1 cellular context compared by ENCODE assay signal in the genomic region with DNA sequence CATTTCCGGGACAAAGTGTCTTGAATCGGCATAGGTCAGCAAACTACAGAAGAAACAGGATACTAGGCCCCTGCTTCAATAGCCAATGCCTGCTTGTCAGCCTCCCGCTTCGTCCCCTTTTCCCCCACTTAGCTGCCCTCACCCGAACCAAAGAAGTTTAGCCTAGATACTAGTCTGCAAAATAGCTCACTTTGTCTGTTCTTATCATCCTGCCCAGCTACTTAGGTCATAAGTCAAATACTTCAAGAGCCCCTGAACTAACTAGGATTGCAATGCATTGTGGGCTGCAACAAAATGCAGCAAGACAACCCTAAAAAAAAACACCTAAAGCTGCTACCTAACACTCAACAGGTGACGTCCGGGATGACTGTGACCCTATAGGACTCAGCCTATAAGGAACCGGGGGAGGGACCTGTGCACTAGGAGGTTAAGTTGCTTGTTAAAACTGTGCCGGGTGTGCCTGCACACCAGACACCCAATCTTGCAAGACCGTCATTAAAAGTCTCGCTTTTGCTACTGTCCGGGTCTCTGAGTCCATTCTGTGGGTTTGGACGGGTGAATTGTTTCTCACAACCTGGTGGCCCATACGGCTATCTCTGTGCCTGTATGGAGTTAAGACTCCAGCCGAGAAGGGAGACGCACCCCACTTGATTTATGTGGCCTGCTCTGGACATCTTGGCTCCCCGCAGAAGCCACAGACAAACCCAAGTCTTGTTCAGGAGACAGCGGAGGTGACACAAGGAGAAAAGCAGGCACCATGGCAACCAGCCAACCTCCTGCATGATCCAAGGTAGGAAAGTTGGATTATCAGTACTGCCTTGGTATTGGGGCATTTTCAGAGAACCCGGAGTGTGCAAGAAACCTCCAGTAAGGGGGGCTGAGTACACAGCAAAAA.
A peak's percentile ranks its signal among the peaks of the same experiment; 100 is the strongest.
TF ChIP-seq lines count a peak whose summit lies in the region.

No MANE protein-coding gene starts in this region.

TF ChIP-seq in K562, 482 proteins besides CTCF, POLR2A, EP300 and RAD21 (continued from another document and continues in another):
- TF ChIP-seq, protein P1, sequence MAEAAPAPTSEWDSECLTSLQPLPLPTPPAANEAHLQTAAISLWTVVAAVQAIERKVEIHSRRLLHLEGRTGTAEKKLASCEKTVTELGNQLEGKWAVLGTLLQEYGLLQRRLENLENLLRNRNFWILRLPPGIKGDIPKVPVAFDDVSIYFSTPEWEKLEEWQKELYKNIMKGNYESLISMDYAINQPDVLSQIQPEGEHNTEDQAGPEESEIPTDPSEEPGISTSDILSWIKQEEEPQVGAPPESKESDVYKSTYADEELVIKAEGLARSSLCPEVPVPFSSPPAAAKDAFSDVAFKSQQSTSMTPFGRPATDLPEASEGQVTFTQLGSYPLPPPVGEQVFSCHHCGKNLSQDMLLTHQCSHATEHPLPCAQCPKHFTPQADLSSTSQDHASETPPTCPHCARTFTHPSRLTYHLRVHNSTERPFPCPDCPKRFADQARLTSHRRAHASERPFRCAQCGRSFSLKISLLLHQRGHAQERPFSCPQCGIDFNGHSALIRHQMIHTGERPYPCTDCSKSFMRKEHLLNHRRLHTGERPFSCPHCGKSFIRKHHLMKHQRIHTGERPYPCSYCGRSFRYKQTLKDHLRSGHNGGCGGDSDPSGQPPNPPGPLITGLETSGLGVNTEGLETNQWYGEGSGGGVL (CRISPR knock-in tag; IDR thresholded peaks at IDR 0.05), result no peak
- TF ChIP-seq NR2C2 (CRISPR knock-in tag; IDR thresholded peaks at IDR 0.05) (no peak), NR2C2 (tag; IDR thresholded peaks at IDR 0.05) (peak; percentile 69), TCF7 (IDR thresholded peaks at IDR 0.05; ENCODE audit: borderline replicate concordance) (no peak), NCOR1 (IDR thresholded peaks at IDR 0.05) (no peak), ZNF561 (CRISPR knock-in tag; conservative IDR thresholded peaks at IDR 0.05) (no peak), TRIM24 (IDR thresholded peaks at IDR 0.05) (no peak), MIER1 (IDR thresholded peaks at IDR 0.05; ENCODE audit: low read depth) (no peak), GABPA (tag; conservative IDR thresholded peaks at IDR 0.05; ENCODE audit: low read depth) (no peak), ZNF707 (CRISPR knock-in tag; conservative IDR thresholded peaks at IDR 0.05) (no peak), MBD2 (IDR thresholded peaks at IDR 0.05; ENCODE audit: borderline replicate concordance, low read depth) (no peak), ATF1 (CRISPR knock-in tag; IDR thresholded peaks at IDR 0.05) (no peak), ATF1 (tag; IDR thresholded peaks at IDR 0.05) (peak; percentile 58), NCOA4 (IDR thresholded peaks at IDR 0.05; ENCODE audit: partially characterized antibody) (no peak), NFXL1 (CRISPR knock-in tag; IDR thresholded peaks at IDR 0.05) (no peak), GATAD2A (IDR thresholded peaks at IDR 0.05) (no peak), RBM15 (IDR thresholded peaks at IDR 0.05; ENCODE audit: insufficient read depth, low read length) (no peak), RBM17 (IDR thresholded peaks at IDR 0.05; ENCODE audit: borderline replicate concordance, low read depth, low read length) (no peak), EWSR1 (IDR thresholded peaks at IDR 0.05; ENCODE audit: borderline replicate concordance, low read depth, partially characterized antibody) (no peak), NFIC (IDR thresholded peaks at IDR 0.05) (peak; percentile 73), ZBTB1 (CRISPR knock-in tag; IDR thresholded peaks at IDR 0.05; ENCODE audit: borderline replicate concordance, low read depth) (0 out of 2 replicates have a peak, but pooled peaks have one; percentile 50), PTTG1 (tag; IDR thresholded peaks at IDR 0.05; ENCODE audit: low read depth) (no peak), TCF7L2 (IDR thresholded peaks at IDR 0.05; ENCODE audit: low read depth, low read length) (no peak), ZC3H4 (CRISPR knock-in tag; IDR thresholded peaks at IDR 0.05; ENCODE audit: borderline replicate concordance) (no peak), XRCC4 (IDR thresholded peaks at IDR 0.05; ENCODE audit: extremely low read depth, insufficient read depth, insufficient read length) (no peak), HDAC2 (IDR thresholded peaks at IDR 0.05) (0 out of 2 replicates have a peak, but pooled peaks have one; percentile 4), MCM7 (IDR thresholded peaks at IDR 0.05) (no peak), NFYB (IDR thresholded peaks at IDR 0.05; ENCODE audit: extremely low read depth, insufficient read length) (peak; percentile 25), NR2C1 (IDR thresholded peaks at IDR 0.05) (0 out of 2 replicates have a peak, but pooled peaks have one; percentile 8), NR2C1 (tag; IDR thresholded peaks at IDR 0.05) (no peak), ZC3H8 (IDR thresholded peaks at IDR 0.05) (no peak), CBX8 (IDR thresholded peaks at IDR 0.05; ENCODE audit: borderline replicate concordance, extremely low read depth, low read depth, low read length, poor library complexity, severe bottlenecking) (no peak), JUN (IDR thresholded peaks at IDR 0.05; ENCODE audit: borderline replicate concordance, low read depth, low read length) (no peak), JUN (CRISPR knock-in tag; IDR thresholded peaks at IDR 0.05; ENCODE audit: borderline replicate concordance) (no peak), FIP1L1 (IDR thresholded peaks at IDR 0.05; ENCODE audit: low read depth, low read length, poor library complexity, severe bottlenecking) (no peak), DPF2 (IDR thresholded peaks at IDR 0.05) (no peak), ZBTB7A (IDR thresholded peaks at IDR 0.05; ENCODE audit: borderline replicate concordance, control insufficient read depth, low read depth, low read length) (no peak), WHSC1 (IDR thresholded peaks at IDR 0.05; ENCODE audit: low read length) (no peak), KLF16 (IDR thresholded peaks at IDR 0.05) (no peak), ZKSCAN8 (CRISPR knock-in tag; IDR thresholded peaks at IDR 0.05) (no peak), CBFA2T3 (IDR thresholded peaks at IDR 0.05) (peak; percentile 51), NR2F6 (CRISPR knock-in tag; IDR thresholded peaks at IDR 0.05) (no peak)
- TF ChIP-seq, protein P2, sequence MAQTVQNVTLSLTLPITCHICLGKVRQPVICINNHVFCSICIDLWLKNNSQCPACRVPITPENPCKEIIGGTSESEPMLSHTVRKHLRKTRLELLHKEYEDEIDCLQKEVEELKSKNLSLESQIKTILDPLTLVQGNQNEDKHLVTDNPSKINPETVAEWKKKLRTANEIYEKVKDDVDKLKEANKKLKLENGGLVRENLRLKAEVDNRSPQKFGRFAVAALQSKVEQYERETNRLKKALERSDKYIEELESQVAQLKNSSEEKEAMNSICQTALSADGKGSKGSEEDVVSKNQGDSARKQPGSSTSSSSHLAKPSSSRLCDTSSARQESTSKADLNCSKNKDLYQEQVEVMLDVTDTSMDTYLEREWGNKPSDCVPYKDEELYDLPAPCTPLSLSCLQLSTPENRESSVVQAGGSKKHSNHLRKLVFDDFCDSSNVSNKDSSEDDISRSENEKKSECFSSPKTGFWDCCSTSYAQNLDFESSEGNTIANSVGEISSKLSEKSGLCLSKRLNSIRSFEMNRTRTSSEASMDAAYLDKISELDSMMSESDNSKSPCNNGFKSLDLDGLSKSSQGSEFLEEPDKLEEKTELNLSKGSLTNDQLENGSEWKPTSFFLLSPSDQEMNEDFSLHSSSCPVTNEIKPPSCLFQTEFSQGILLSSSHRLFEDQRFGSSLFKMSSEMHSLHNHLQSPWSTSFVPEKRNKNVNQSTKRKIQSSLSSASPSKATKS (CRISPR knock-in tag; IDR thresholded peaks at IDR 0.05), result no peak
- TF ChIP-seq, protein P3, sequence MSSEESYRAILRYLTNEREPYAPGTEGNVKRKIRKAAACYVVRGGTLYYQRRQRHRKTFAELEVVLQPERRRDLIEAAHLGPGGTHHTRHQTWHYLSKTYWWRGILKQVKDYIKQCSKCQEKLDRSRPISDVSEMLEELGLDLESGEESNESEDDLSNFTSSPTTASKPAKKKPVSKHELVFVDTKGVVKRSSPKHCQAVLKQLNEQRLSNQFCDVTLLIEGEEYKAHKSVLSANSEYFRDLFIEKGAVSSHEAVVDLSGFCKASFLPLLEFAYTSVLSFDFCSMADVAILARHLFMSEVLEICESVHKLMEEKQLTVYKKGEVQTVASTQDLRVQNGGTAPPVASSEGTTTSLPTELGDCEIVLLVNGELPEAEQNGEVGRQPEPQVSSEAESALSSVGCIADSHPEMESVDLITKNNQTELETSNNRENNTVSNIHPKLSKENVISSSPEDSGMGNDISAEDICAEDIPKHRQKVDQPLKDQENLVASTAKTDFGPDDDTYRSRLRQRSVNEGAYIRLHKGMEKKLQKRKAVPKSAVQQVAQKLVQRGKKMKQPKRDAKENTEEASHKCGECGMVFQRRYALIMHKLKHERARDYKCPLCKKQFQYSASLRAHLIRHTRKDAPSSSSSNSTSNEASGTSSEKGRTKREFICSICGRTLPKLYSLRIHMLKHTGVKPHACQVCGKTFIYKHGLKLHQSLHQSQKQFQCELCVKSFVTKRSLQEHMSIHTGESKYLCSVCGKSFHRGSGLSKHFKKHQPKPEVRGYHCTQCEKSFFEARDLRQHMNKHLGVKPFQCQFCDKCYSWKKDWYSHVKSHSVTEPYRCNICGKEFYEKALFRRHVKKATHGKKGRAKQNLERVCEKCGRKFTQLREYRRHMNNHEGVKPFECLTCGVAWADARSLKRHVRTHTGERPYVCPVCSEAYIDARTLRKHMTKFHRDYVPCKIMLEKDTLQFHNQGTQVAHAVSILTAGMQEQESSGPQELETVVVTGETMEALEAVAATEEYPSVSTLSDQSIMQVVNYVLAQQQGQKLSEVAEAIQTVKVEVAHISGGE (CRISPR knock-in tag; IDR thresholded peaks at IDR 0.05), result no peak
- TF ChIP-seq, protein P4, sequence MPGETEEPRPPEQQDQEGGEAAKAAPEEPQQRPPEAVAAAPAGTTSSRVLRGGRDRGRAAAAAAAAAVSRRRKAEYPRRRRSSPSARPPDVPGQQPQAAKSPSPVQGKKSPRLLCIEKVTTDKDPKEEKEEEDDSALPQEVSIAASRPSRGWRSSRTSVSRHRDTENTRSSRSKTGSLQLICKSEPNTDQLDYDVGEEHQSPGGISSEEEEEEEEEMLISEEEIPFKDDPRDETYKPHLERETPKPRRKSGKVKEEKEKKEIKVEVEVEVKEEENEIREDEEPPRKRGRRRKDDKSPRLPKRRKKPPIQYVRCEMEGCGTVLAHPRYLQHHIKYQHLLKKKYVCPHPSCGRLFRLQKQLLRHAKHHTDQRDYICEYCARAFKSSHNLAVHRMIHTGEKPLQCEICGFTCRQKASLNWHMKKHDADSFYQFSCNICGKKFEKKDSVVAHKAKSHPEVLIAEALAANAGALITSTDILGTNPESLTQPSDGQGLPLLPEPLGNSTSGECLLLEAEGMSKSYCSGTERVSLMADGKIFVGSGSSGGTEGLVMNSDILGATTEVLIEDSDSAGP (CRISPR knock-in tag; IDR thresholded peaks at IDR 0.05), result no peak
- TF ChIP-seq, protein P5, sequence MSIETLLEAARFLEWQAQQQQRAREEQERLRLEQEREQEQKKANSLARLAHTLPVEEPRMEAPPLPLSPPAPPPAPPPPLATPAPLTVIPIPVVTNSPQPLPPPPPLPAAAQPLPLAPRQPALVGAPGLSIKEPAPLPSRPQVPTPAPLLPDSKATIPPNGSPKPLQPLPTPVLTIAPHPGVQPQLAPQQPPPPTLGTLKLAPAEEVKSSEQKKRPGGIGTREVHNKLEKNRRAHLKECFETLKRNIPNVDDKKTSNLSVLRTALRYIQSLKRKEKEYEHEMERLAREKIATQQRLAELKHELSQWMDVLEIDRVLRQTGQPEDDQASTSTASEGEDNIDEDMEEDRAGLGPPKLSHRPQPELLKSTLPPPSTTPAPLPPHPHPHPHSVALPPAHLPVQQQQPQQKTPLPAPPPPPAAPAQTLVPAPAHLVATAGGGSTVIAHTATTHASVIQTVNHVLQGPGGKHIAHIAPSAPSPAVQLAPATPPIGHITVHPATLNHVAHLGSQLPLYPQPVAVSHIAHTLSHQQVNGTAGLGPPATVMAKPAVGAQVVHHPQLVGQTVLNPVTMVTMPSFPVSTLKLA (conservative IDR thresholded peaks at IDR 0.05), result no peak
- TF ChIP-seq, protein P6, sequence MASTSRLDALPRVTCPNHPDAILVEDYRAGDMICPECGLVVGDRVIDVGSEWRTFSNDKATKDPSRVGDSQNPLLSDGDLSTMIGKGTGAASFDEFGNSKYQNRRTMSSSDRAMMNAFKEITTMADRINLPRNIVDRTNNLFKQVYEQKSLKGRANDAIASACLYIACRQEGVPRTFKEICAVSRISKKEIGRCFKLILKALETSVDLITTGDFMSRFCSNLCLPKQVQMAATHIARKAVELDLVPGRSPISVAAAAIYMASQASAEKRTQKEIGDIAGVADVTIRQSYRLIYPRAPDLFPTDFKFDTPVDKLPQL (IDR thresholded peaks at IDR 0.05; ENCODE audit: extremely low read depth, insufficient read length), result no peak
- TF ChIP-seq, protein P7, sequence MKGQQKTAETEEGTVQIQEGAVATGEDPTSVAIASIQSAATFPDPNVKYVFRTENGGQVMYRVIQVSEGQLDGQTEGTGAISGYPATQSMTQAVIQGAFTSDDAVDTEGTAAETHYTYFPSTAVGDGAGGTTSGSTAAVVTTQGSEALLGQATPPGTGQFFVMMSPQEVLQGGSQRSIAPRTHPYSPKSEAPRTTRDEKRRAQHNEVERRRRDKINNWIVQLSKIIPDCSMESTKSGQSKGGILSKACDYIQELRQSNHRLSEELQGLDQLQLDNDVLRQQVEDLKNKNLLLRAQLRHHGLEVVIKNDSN (CRISPR knock-in tag; IDR thresholded peaks at IDR 0.05), result no peak
- TF ChIP-seq, protein P8, sequence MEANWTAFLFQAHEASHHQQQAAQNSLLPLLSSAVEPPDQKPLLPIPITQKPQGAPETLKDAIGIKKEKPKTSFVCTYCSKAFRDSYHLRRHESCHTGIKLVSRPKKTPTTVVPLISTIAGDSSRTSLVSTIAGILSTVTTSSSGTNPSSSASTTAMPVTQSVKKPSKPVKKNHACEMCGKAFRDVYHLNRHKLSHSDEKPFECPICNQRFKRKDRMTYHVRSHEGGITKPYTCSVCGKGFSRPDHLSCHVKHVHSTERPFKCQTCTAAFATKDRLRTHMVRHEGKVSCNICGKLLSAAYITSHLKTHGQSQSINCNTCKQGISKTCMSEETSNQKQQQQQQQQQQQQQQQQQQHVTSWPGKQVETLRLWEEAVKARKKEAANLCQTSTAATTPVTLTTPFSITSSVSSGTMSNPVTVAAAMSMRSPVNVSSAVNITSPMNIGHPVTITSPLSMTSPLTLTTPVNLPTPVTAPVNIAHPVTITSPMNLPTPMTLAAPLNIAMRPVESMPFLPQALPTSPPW (CRISPR knock-in tag; IDR thresholded peaks at IDR 0.05), result peak; percentile 17; the same call in 1 of the 2 replicates
- TF ChIP-seq, protein P9, sequence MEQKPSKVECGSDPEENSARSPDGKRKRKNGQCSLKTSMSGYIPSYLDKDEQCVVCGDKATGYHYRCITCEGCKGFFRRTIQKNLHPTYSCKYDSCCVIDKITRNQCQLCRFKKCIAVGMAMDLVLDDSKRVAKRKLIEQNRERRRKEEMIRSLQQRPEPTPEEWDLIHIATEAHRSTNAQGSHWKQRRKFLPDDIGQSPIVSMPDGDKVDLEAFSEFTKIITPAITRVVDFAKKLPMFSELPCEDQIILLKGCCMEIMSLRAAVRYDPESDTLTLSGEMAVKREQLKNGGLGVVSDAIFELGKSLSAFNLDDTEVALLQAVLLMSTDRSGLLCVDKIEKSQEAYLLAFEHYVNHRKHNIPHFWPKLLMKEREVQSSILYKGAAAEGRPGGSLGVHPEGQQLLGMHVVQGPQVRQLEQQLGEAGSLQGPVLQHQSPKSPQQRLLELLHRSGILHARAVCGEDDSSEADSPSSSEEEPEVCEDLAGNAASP (IDR thresholded peaks at IDR 0.05), result no peak
